Comparison of ENCODE assay signal across 8 cellular contexts in the genomic region with DNA sequence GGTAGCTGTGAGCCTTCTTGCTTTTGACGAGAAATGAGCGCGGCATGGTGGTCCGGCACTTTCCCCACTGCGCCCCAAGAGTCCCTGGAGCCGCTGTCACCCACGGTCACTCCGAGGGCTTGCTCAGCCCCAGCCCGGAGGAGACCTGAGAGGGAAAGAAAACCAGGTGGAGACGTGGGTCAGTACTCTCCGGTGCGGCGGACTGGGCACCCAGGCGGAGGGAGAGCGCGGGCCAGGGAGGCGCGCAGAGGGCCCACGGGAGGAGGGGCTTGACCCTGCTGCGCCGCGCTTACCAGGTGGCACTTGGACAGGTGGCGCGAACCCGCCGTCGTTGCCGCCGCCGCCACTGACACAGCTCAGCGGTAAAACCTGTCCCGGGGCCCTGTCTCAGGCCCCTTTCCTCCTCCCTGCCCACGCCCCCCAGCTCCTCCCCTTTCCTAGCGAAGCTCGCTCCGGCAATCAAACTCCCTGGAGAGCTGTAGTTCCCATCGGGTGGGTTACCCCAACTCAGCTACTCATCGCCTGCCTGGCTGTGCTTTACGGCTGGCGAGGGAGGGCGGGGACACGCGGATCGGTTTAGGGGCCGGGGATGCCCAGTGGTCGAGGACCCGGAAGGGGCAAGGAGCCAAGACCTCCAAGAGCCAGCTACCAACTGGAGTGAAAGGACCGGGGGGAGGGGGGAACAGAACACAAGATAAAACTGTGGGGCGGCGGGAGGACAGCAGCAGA. TPM values are rescaled to one million over a fixed set of nuclear protein-coding genes. Genes with fewer than 3 reads are reported as not detected.
A peak's percentile ranks its signal among the peaks of the same experiment; 100 is the strongest.
DNase-seq lines count a peak whose midpoint lies in the region; ATAC-seq and TF ChIP-seq lines count a peak whose summit lies in the region.

No MANE protein-coding gene starts in this region.

- DNase-seq in DND-41 = peak; percentile 91
- DNase-seq in T follicular helper cell (ENCODE audit: low read depth) = peak; percentile 18
- peak; percentile 73 for DNase-seq in natural killer cell treated with Interleukin-12 subunit alpha and Interleukin-12 subunit beta and Interleukin-15 and Interleukin-18, amount 100 ng/mL, for 72 hours (ENCODE audit: low spot score)
- peak; percentile 66 for DNase-seq in transverse colon

- no peaks in the 10 kb centered on the region for H3K9me3 ChIP-seq in DND-41 (ENCODE audit: insufficient read depth, low read length, severe bottlenecking)
- no peaks in the 10 kb centered on the region for H3K9me3 ChIP-seq in HUES6 (ENCODE audit: control insufficient read depth, insufficient read depth, low read depth, low read length)
- H3K9me3 ChIP-seq in transverse colon = no peaks in the 10 kb centered on the region

- peaks cover 99% of the 10 kb centered on the region for H3K27me3 Mint-ChIP-seq in brain
- H3K27me3 Mint-ChIP-seq in natural killer cell treated with Interleukin-12 subunit alpha and Interleukin-12 subunit beta and Interleukin-15 and Interleukin-18, amount 100 ng/mL, for 72 hours = no peaks in the 10 kb centered on the region

- H3K79me2 ChIP-seq in DND-41 (ENCODE audit: insufficient read depth, low read length) = peaks cover 65% of the 10 kb centered on the region

- H3K4me1 ChIP-seq in DND-41 (ENCODE audit: insufficient read depth, low read length) (peaks cover 58% of the 10 kb centered on the region), HUES6 (ENCODE audit: control insufficient read depth, insufficient read depth, low read length) (peaks cover 40% of the 10 kb centered on the region), transverse colon (peaks cover 12 to 72% (median 67%) of the 10 kb centered on the region in 4 donors)

- TF ChIP-seq CTCF in DND-41 (IDR thresholded peaks at IDR 0.05; ENCODE audit: borderline replicate concordance, extremely low read depth, low read length, poor library complexity, severe bottlenecking) (no peak), brain (conservative IDR thresholded peaks at IDR 0.05) (no peak), transverse colon (IDR thresholded peaks at IDR 0.05) (no peak)

- H4K20me1 ChIP-seq in DND-41 (ENCODE audit: insufficient read depth, low read length) = peaks cover 20% of the 10 kb centered on the region

- ATAC-seq in DND-41 (ENCODE audit: insufficient read depth, low read depth) (peak; percentile 51), GM18858 (IDR thresholded peaks at IDR 0.05; ENCODE audit: unreplicated experiment) (no peak), HG03457 (IDR thresholded peaks at IDR 0.05; ENCODE audit: unreplicated experiment) (no peak)
- ATAC-seq in natural killer cell treated with Interleukin-12 subunit alpha and Interleukin-12 subunit beta and Interleukin-15 and Interleukin-18, amount 100 ng/mL, for 72 hours = peak in 1 of 2 donors; percentile 3

- peak overlapping the region; percentile 98 for H3K9ac ChIP-seq in DND-41 (ENCODE audit: low read depth, low read length)
- H3K9ac ChIP-seq in HUES6 (ENCODE audit: low read length) = no peak overlapping the region

- H3K9me3 Mint-ChIP-seq in brain = peaks cover 0 to 8% (median 6%) of the 10 kb centered on the region in 5 experiments
- no peaks in the 10 kb centered on the region for H3K9me3 Mint-ChIP-seq in natural killer cell treated with Interleukin-12 subunit alpha and Interleukin-12 subunit beta and Interleukin-15 and Interleukin-18, amount 100 ng/mL, for 72 hours

- peak overlapping the region; percentile 68 for H3K4me2 ChIP-seq in DND-41 (ENCODE audit: insufficient read depth, low read length)

- in situ Hi-C loops in transverse colon (cut with MboI; ENCODE audit: low pct_ligation_motif_present in 1 of 4, low pct_unique_long_range_greater_than_20kb in 1 of 4, low sequenced_read_pairs in 3 of 4) = no loop called here

- peak overlapping the region; percentile 71 to 74; a peak in 3 of 4 replicates for H3K4me3 ChIP-seq in DND-41 (ENCODE audit: low read depth in 1 of 2, low read length in 2 of 2)
- peak overlapping the region; percentile 54 for H3K4me3 ChIP-seq in HUES6 (ENCODE audit: low read depth, low read length)
- peak overlapping the region; percentile 6 to 64 (median 44) for H3K4me3 ChIP-seq in transverse colon

- H2AFZ ChIP-seq in DND-41 (ENCODE audit: low read depth, low read length) = peak overlapping the region; percentile 46; the same call in 1 of the 2 replicates

- intact Hi-C loops in transverse colon (cut with DNase I; ENCODE audit: low total_unique reads) = no loop called here

- H3K27ac ChIP-seq in DND-41 (ENCODE audit: low read length) (peak overlapping the region; percentile 98), HUES6 (ENCODE audit: low read depth, low read length) (no peak overlapping the region), transverse colon (peak overlapping the region; percentile 71 to 82 (median 74))

- WGBS in transverse colon (ENCODE audit: low coverage in 1 of 2), 2 donors = 3% methylated on average over 6 to 50 of the region's 50 CpGs

- H3K4me3 Mint-ChIP-seq in brain = peak overlapping the region; percentile 78 to 88 (median 82)
- H3K4me3 Mint-ChIP-seq in natural killer cell treated with Interleukin-12 subunit alpha and Interleukin-12 subunit beta and Interleukin-15 and Interleukin-18, amount 100 ng/mL, for 72 hours = peak overlapping the region; percentile 99

- no peaks in the 10 kb centered on the region for H3K36me3 Mint-ChIP-seq in brain
- H3K36me3 Mint-ChIP-seq in natural killer cell treated with Interleukin-12 subunit alpha and Interleukin-12 subunit beta and Interleukin-15 and Interleukin-18, amount 100 ng/mL, for 72 hours = peaks cover 15% of the 10 kb centered on the region

- no peaks in the 10 kb centered on the region for H3K27me3 ChIP-seq in DND-41 (ENCODE audit: insufficient read depth, low read length, poor library complexity)
- peaks cover 100% of the 10 kb centered on the region for H3K27me3 ChIP-seq in HUES6 (ENCODE audit: control insufficient read depth, insufficient read depth, low read length)
- peaks cover 97% of the 10 kb centered on the region for H3K27me3 ChIP-seq in transverse colon

- peaks cover 59% of the 10 kb centered on the region for H3K36me3 ChIP-seq in DND-41 (ENCODE audit: insufficient read depth, low read length)
- no peaks in the 10 kb centered on the region for H3K36me3 ChIP-seq in HUES6 (ENCODE audit: control insufficient read depth, insufficient read depth, low read length)
- no peaks in the 10 kb centered on the region for H3K36me3 ChIP-seq in transverse colon

- TF ChIP-seq EP300 in transverse colon (IDR thresholded peaks at IDR 0.05; ENCODE audit: low read depth) = no peak

- no peak overlapping the region for H3K27ac Mint-ChIP-seq in brain
- peak overlapping the region; percentile 88 to 96 for H3K27ac Mint-ChIP-seq in natural killer cell treated with Interleukin-12 subunit alpha and Interleukin-12 subunit beta and Interleukin-15 and Interleukin-18, amount 100 ng/mL, for 72 hours

- peaks cover 58% of the 10 kb centered on the region for H3K4me1 Mint-ChIP-seq in brain
- H3K4me1 Mint-ChIP-seq in natural killer cell treated with Interleukin-12 subunit alpha and Interleukin-12 subunit beta and Interleukin-15 and Interleukin-18, amount 100 ng/mL, for 72 hours (ENCODE audit: low read depth in 2 of 2) = peaks cover 46 to 47% of the 10 kb centered on the region in 2 donors

- TF ChIP-seq POLR2A in transverse colon (IDR thresholded peaks at IDR 0.05) = no peak

RNA-seq across cellular contexts. Expression of gene GFI1, which starts 3.1 kb away (rescaled TPM):
- polyA plus RNA-seq in brain (ENCODE audit: insufficient read depth, low read depth, low replicate concordance) = not detected
- 10 to 100 TPM; 35.4 to 78.5 TPM for total RNA-seq in natural killer cell treated with Interleukin-12 subunit alpha and Interleukin-12 subunit beta and Interleukin-15 and Interleukin-18, amount 100 ng/mL, for 72 hours
- total RNA-seq in transverse colon = 10 to 100 TPM in 1 of 4 donors, 1 to 10 TPM in 3; 4.5 to 15.7 (median 9.2) TPM

Comparison
In these comparisons a context has a peak if more than half of its experiments do, and no peak if none do; other contexts are left out.
1. DNase-seq: peak in every context shown above with its lines; median percentile 91 in DND-41; 73 in natural killer cell treated with Interleukin-12 subunit alpha and Interleukin-12 subunit beta and Interleukin-15 and Interleukin-18, amount 100 ng/mL, for 72 hours; 66 in transverse colon; 18 in T follicular helper cell.
2. H3K27ac Mint-ChIP-seq: peak in natural killer cell treated with Interleukin-12 subunit alpha and Interleukin-12 subunit beta and Interleukin-15 and Interleukin-18, amount 100 ng/mL, for 72 hours (2 of 2); none in brain (0 of 5).
3. Peak in every context shown above with its lines, with median percentiles within 50 percentile points of each other: H3K4me3 ChIP-seq.